In genomic region chr18:48545690-48546365, GRCh38 we compare ENCODE assay signal across 9 cellular contexts. TPM values are rescaled to one million over a fixed set of nuclear protein-coding genes. Genes with fewer than 3 reads are reported as not detected.
DNase-seq lines count a peak whose midpoint lies in the region; ATAC-seq, FAIRE-seq and TF ChIP-seq lines count a peak whose summit lies in the region.
"Had no signal": no experiment of that assay in that cellular context is flagged by ENCODE, and none has a peak within 500 bp of the region (broad histone marks: within the 10 kb centered on the region; RNA-seq: fewer than 3 reads in every experiment).

No MANE protein-coding gene starts in this region.

- H3K27ac ChIP-seq in BLaER1 (no peak overlapping the region), HepG2 (ENCODE audit: extremely low read length, insufficient read depth, low read length) (no peak overlapping the region), uterus (peak overlapping the region; percentile 19 to 30)

- 76% methylated on average over 9 of the region's 13 CpGs for WGBS in HepG2 (ENCODE audit: low lambda C conversion rate)

- intact Hi-C loops in HepG2 (cut with micrococcal nuclease; ENCODE audit: unreplicated experiment) = no loop called here
- intact Hi-C loops in uterus (cut with DNase I; ENCODE audit: low total_unique reads) = no loop called here

- no peak for TF ChIP-seq EP300 in HepG2 (IDR thresholded peaks at IDR 0.05; ENCODE audit: low read depth in 2 of 2, low read length in 2 of 2)
- TF ChIP-seq EP300 in HepG2 (CRISPR knock-in tag; IDR thresholded peaks at IDR 0.05; ENCODE audit: borderline replicate concordance) = no peak

- peaks cover 41% of the 10 kb centered on the region for H3K27me3 Mint-ChIP-seq in stimulated activated naive CD8-positive, alpha-beta T cell treated with anti-CD3 and anti-CD28 coated beads, Interleukin-15, amount 100 ng/mL, for 72 hours
- H3K27me3 Mint-ChIP-seq: activated B cell treated with CpG ODN at 0.5 μM for 24 hours had no signal

- H3K4me3 Mint-ChIP-seq in stimulated activated naive CD8-positive, alpha-beta T cell treated with anti-CD3 and anti-CD28 coated beads, Interleukin-15, amount 100 ng/mL, for 72 hours = no peak overlapping the region
- H3K4me3 Mint-ChIP-seq: activated B cell treated with CpG ODN at 0.5 μM for 24 hours had no signal

- H4K20me1 ChIP-seq in BLaER1 = peaks cover 98% of the 10 kb centered on the region
- H4K20me1 ChIP-seq in HepG2 (ENCODE audit: insufficient read depth, low read length) = peaks cover 14% of the 10 kb centered on the region; the same call in 1 of the 2 replicates

- H3K4me1 ChIP-seq in BLaER1 (peaks cover 67% of the 10 kb centered on the region), HepG2 (ENCODE audit: insufficient read depth, low read length) (peaks cover 72% of the 10 kb centered on the region), uterus (peaks cover 0 to 8% of the 10 kb centered on the region in 2 donors)

- peaks cover 91% of the 10 kb centered on the region for H3K79me2 ChIP-seq in HepG2 (ENCODE audit: insufficient read depth, low read length)

- H3K27me3 ChIP-seq in BLaER1 (peaks cover 34% of the 10 kb centered on the region), HepG2 (ENCODE audit: control insufficient read depth in 1 of 2, insufficient read depth in 2 of 2, low read length in 2 of 2) (no peaks in the 10 kb centered on the region), uterus (no peaks in the 10 kb centered on the region)

- H2AFZ ChIP-seq in HepG2 (ENCODE audit: low read length) = no peak overlapping the region

- H3K9ac ChIP-seq in BLaER1 (no peak overlapping the region), HepG2 (ENCODE audit: insufficient read depth, low read depth, low read length) (no peak overlapping the region)

- CTCF ChIA-PET in HepG2 (lab: Yijun Ruan, JAX; ENCODE audit: low intra/inter-chr PET ratio, low total read pairs) = no interaction called here

- TF ChIP-seq POLR2A in HepG2 (IDR thresholded peaks at IDR 0.05; ENCODE audit: insufficient read depth in 1 of 2, low read depth in 2 of 2, low read length in 2 of 2) = no peak
- no peak for TF ChIP-seq POLR2A in uterus (IDR thresholded peaks at IDR 0.05)

- H3K4me2 ChIP-seq in BLaER1 (peak overlapping the region; percentile 30), HepG2 (ENCODE audit: low read depth, low read length) (no peak overlapping the region)

- peaks cover 23% of the 10 kb centered on the region for H3K4me1 Mint-ChIP-seq in stimulated activated naive CD8-positive, alpha-beta T cell treated with anti-CD3 and anti-CD28 coated beads, Interleukin-15, amount 100 ng/mL, for 72 hours

- no peaks in the 10 kb centered on the region for H3K9me3 Mint-ChIP-seq in stimulated activated naive CD8-positive, alpha-beta T cell treated with anti-CD3 and anti-CD28 coated beads, Interleukin-15, amount 100 ng/mL, for 72 hours
- H3K9me3 Mint-ChIP-seq: activated B cell treated with CpG ODN at 0.5 μM for 24 hours had no signal

- ATAC-seq in HepG2 (no peak), HG03432 (IDR thresholded peaks at IDR 0.05; ENCODE audit: unreplicated experiment) (no peak)
- no peak for ATAC-seq in stimulated activated naive CD8-positive, alpha-beta T cell treated with anti-CD3 and anti-CD28 coated beads, Interleukin-15, amount 100 ng/mL, for 72 hours

- TF ChIP-seq RAD21 in HepG2 (CRISPR knock-in tag; IDR thresholded peaks at IDR 0.05) = no peak

- TF ChIP-seq CTCF in HepG2 (CRISPR knock-in tag; IDR thresholded peaks at IDR 0.05) (no peak), uterus (IDR thresholded peaks at IDR 0.05) (no peak)

- no peak overlapping the region for H3K4me3 ChIP-seq in BLaER1
- H3K4me3 ChIP-seq in HepG2 (replicated peaks in 1 of 3; ENCODE audit: insufficient read depth in 1 of 3, low read depth in 2 of 3, low read length in 3 of 3) = no peak overlapping the region
- no peak overlapping the region for H3K4me3 ChIP-seq in uterus

- DNase-seq in NCI-H2227 (lab: John Stamatoyannopoulos, UW; ENCODE audit: unreplicated experiment) (peak; percentile 75), dedifferentiated amniotic fluid mesenchymal stem cell (ENCODE audit: extremely low spot score) (peak; percentile 78), HepG2 (ENCODE audit: low spot score) (no peak), uterus (peak; percentile 42 to 55), GM19240 (ENCODE audit: insufficient read length, low spot score) (no peak)
- DNase-seq in stimulated activated naive CD8-positive, alpha-beta T cell treated with anti-CD3 and anti-CD28 coated beads, Interleukin-15, amount 100 ng/mL, for 72 hours = no peak
- DNase-seq: activated B cell treated with CpG ODN at 0.5 μM for 24 hours had no signal

- POLR2A ChIA-PET in HepG2 (lab: Yijun Ruan, JAX) = interaction anchor here (0.6 to 1.9 kb wide), 2 partner anchors 22 to 28 kb away, joined by 3 to 4 read pairs; no protein-coding TSS in a partner anchor

- H3K36me3 ChIP-seq in BLaER1 = 0 out of 2 replicates have a peak, but pooled peaks cover 5% of the 10 kb centered on the region
- H3K36me3 ChIP-seq in HepG2 (replicated peaks in 1 of 2; ENCODE audit: control insufficient read depth in 1 of 2, insufficient read depth in 2 of 2, low read length in 2 of 2) = peaks cover 0 to 5% of the 10 kb centered on the region in 2 experiments; a peak in 2 of 5 replicates
- H3K36me3 ChIP-seq in uterus = no peaks in the 10 kb centered on the region

- H3K9me3 ChIP-seq in BLaER1 (no peaks in the 10 kb centered on the region), HepG2 (ENCODE audit: low read length) (no peaks in the 10 kb centered on the region), uterus (no peaks in the 10 kb centered on the region)

- in situ Hi-C loops in HepG2 (cut with HindIII; ENCODE audit: extremely low pct_ligation_motif_present, low pct_unique_long_range_greater_than_20kb) = loop anchor here (10.0 kb wide), 1 partner anchor 349 kb away; no protein-coding TSS in a partner anchor

- H3K27ac Mint-ChIP-seq in stimulated activated naive CD8-positive, alpha-beta T cell treated with anti-CD3 and anti-CD28 coated beads, Interleukin-15, amount 100 ng/mL, for 72 hours = no peak overlapping the region
- H3K27ac Mint-ChIP-seq: activated B cell treated with CpG ODN at 0.5 μM for 24 hours had no signal

- FAIRE-seq in HepG2 (lab: Jason Lieb, UNC) = no peak

- BruUV-seq in HepG2 (replicated peaks; lab: Mats Ljungman, UMichigan) = no TSS peak

TF ChIP-seq in HepG2, 621 proteins besides CTCF, POLR2A, EP300 and RAD21 (continues in another document):
- no peak for TF ChIP-seq ZKSCAN1 (IDR thresholded peaks at IDR 0.05; ENCODE audit: low read length)
- TF ChIP-seq THYN1 (CRISPR knock-in tag; IDR thresholded peaks at IDR 0.05; ENCODE audit: borderline replicate concordance, low read depth) = no peak
- TF ChIP-seq SOX13 (IDR thresholded peaks at IDR 0.05) = no peak; the same call in 1 of the 2 replicates
- peak in 1 of 2 experiments; percentile 50; a peak in 1 of 4 replicates for TF ChIP-seq SOX13 (CRISPR knock-in tag; conservative IDR thresholded peaks at IDR 0.05 in 1 of 2, IDR thresholded peaks at IDR 0.05 in 1 of 2)
- TF ChIP-seq SETDB1 (CRISPR knock-in tag; IDR thresholded peaks at IDR 0.05; ENCODE audit: borderline replicate concordance) = no peak
- TF ChIP-seq, protein P1, sequence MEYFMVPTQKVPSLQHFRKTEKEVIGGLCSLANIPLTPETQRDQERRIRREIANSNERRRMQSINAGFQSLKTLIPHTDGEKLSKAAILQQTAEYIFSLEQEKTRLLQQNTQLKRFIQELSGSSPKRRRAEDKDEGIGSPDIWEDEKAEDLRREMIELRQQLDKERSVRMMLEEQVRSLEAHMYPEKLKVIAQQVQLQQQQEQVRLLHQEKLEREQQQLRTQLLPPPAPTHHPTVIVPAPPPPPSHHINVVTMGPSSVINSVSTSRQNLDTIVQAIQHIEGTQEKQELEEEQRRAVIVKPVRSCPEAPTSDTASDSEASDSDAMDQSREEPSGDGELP (IDR thresholded peaks at IDR 0.05; ENCODE audit: borderline replicate concordance, low read depth) = peak; percentile 65; the same call in 1 of the 2 replicates
- TF ChIP-seq HNRNPLL (IDR thresholded peaks at IDR 0.05; ENCODE audit: low read depth, low read length, poor library complexity, severe bottlenecking) = no peak
- peak in 1 of 2 experiments; percentile 41; a peak in 1 of 4 replicates for TF ChIP-seq MAFK (conservative IDR thresholded peaks at IDR 0.05 in 1 of 2, IDR thresholded peaks at IDR 0.05 in 1 of 2; ENCODE audit: low read length in 2 of 2)

RNA-seq across cellular contexts. Expression of gene CTIF, which starts 7.0 kb away (rescaled TPM):
- total RNA-seq in HepG2 (2016; rRNA removed; fragmentation: Illumina TruSeq; extraction: Trizol) (13.1 and 18.2 TPM in 2 replicates), uterus (10 to 100 TPM; 11.3 to 94.3 (median 48.0) TPM)
- 4.1 and 4.9 TPM in 2 replicates for total RNA-seq in HepG2 (2016; cell fraction: cytosol; rRNA removed; fragmentation: Illumina TruSeq; extraction: Trizol; ENCODE audit: low read depth)
- total RNA-seq in HepG2 (2016; cell fraction: insoluble cytoplasmic fraction; rRNA removed; fragmentation: Illumina TruSeq; extraction: Trizol) = 10.5 and 19.8 TPM in 2 replicates
- 7.0 and 7.8 TPM in 2 replicates for total RNA-seq in HepG2 (2016; cell fraction: membrane; rRNA removed; fragmentation: Illumina TruSeq; extraction: Trizol)
- 22.7 and 28.6 TPM in 2 replicates for total RNA-seq in HepG2 (2016; cell fraction: nucleus; rRNA removed; fragmentation: Illumina TruSeq; extraction: Trizol)
- 22.1 and 28.0 TPM in 2 replicates for polyA plus RNA-seq in HepG2 (2011; rRNA removed)
- 5.6 and 9.5 TPM in 2 replicates for polyA plus RNA-seq in HepG2 (2011; cell fraction: cytosol; rRNA removed)
- polyA plus RNA-seq in HepG2 (2011; cell fraction: nucleus; rRNA removed) = 92.5 and 147 TPM in 2 replicates
- 14.2 and 17.3 TPM in 2 replicates for polyA plus RNA-seq in HepG2 (2012)
- 2.1 and 2.2 TPM in 2 replicates for polyA plus RNA-seq in HepG2 (2016; cell fraction: cytosol; fragmentation: Illumina TruSeq; extraction: Trizol; ENCODE audit: low read depth)
- 12.5 and 14.6 TPM in 2 replicates for polyA plus RNA-seq in HepG2 (2016; cell fraction: insoluble cytoplasmic fraction; fragmentation: Illumina TruSeq; extraction: Trizol; ENCODE audit: low read depth)
- polyA plus RNA-seq in HepG2 (2016; cell fraction: membrane; fragmentation: Illumina TruSeq; extraction: Trizol; ENCODE audit: low read depth) = 6.0 and 6.2 TPM in 2 replicates
- 62.2 and 63.8 TPM in 2 replicates for polyA plus RNA-seq in HepG2 (2016; cell fraction: nucleus; fragmentation: Illumina TruSeq; extraction: Trizol; ENCODE audit: insufficient read depth, low read depth)
- polyA minus RNA-seq in HepG2 (2011; rRNA and poly(A)+ RNA removed; ENCODE audit: low replicate concordance) = 14.1 and 41.2 TPM in 2 replicates
- polyA minus RNA-seq in HepG2 (2011; cell fraction: cytosol; rRNA and poly(A)+ RNA removed) = 7.6 and 10.5 TPM in 2 replicates
- polyA minus RNA-seq in HepG2 (2011; cell fraction: nucleus; rRNA and poly(A)+ RNA removed) = 27.8 and 33.2 TPM in 2 replicates

Comparison
In these comparisons a context has a peak if more than half of its experiments do, and no peak if none do; other contexts are left out.
1. H3K27ac ChIP-seq: peak in uterus (2 of 2); none in BLaER1 (single experiment) and HepG2 (single experiment).
2. DNase-seq: peak in NCI-H2227 (single experiment), dedifferentiated amniotic fluid mesenchymal stem cell (single experiment) and uterus (2 of 2); none in HepG2 (single experiment), GM19240 (single experiment) and stimulated activated naive CD8-positive, alpha-beta T cell treated with anti-CD3 and anti-CD28 coated beads, Interleukin-15, amount 100 ng/mL, for 72 hours (0 of 2).